Comparison of ENCODE assay signal across 3 cellular contexts in the genomic region with DNA sequence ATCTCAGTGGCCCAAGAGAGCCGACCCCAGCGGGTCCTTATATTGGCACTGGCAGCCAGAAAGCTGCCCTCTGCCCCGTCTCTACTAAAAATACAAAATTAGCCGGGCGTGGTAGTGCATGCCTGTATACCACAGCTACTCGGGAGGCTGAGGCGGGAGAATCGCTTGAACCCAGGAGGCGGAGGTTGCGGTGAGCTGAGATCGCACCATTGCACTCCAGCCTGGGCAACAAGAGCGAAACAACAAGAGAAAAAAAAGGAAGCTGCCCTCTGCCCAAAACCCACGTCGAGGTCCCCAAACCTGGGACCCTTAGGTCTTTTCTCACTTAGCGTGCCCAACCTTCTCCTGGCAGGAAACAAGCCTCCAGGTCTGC. TPM values are rescaled to one million over a fixed set of nuclear protein-coding genes. Genes with fewer than 3 reads are reported as not detected.
DNase-seq lines count a peak whose midpoint lies in the region; ATAC-seq and TF ChIP-seq lines count a peak whose summit lies in the region.
"Not testable (repeated sequence)": the region's sequence is repeated elsewhere in the genome, so short reads cannot be mapped to it uniquely, and the experiment has no call there.
"Had no signal": no experiment of that assay in that cellular context is flagged by ENCODE, and none has a peak within 500 bp of the region (broad histone marks: within the 10 kb centered on the region; RNA-seq: fewer than 3 reads in every experiment).

No MANE protein-coding gene starts in this region.

- H3K4me2 ChIP-seq in fibroblast of lung (ENCODE audit: extremely low read depth, insufficient read depth, low read length) = peak overlapping the region; percentile 91

- TF ChIP-seq CTCF in CD4-positive, alpha-beta T cell (IDR thresholded peaks at IDR 0.05); fibroblast of lung (conservative IDR thresholded peaks at IDR 0.05 in 1 of 2, IDR thresholded peaks at IDR 0.05 in 1 of 2; ENCODE audit: low read depth in 1 of 2, low read length in 2 of 2): not testable (repeated sequence)

- peaks cover 60% of the 10 kb centered on the region for H3K4me1 Mint-ChIP-seq in CD4-positive, alpha-beta T cell (ENCODE audit: low read depth)

- CTCF ChIA-PET in CD4-positive, alpha-beta T cell (lab: Charles Lee) = interaction anchor here (0.8 to 2.8 kb wide), 6 partner anchors 9 to 116 kb away, joined by 3 to 16 read pairs (median 5); partner anchors contain the start of gene CASP2

- POLR2A ChIA-PET in CD4-positive, alpha-beta T cell (lab: Charles Lee) = interaction anchor here (0.8 to 4.0 kb wide), 11 partner anchors 9 to 456 kb away, joined by 3 to 41 read pairs (median 8); partner anchors contain the start of gene CASP2

- ATAC-seq in CD4-positive, alpha-beta T cell (ENCODE audit: poor library complexity) = not testable (repeated sequence)

- not testable (repeated sequence) for H3K36me3 ChIP-seq in fibroblast of lung (ENCODE audit: control insufficient read depth, insufficient read depth, low read length)

- H3K9me3 Mint-ChIP-seq in CD4-positive, alpha-beta T cell = not testable (repeated sequence)

- H3K9ac ChIP-seq in fibroblast of lung (ENCODE audit: insufficient read depth, low read length) = not testable (repeated sequence)

- not testable (repeated sequence) for H3K9me3 ChIP-seq in CD4-positive, alpha-beta T cell (ENCODE audit: control insufficient read depth, low read length); fibroblast of lung (ENCODE audit: control insufficient read depth, insufficient read depth, low read depth, low read length)

- H3K4me1 ChIP-seq in fibroblast of lung (ENCODE audit: control insufficient read depth, extremely low read depth, insufficient read depth, low read length) = not testable (repeated sequence)

- H3K4me3 Mint-ChIP-seq in CD4-positive, alpha-beta T cell = peak overlapping the region; percentile 98

- intact Hi-C loops in CD4-positive, alpha-beta T cell (cut with DNase I, micrococcal nuclease) = loop anchor here in 1 of 2 experiments (2.0 kb wide), 2 partner anchors 21 to 23 kb away; partner anchors contain the start of gene TMEM139

- peak overlapping the region; percentile 95 for H3K27ac Mint-ChIP-seq in CD4-positive, alpha-beta T cell

- H2AFZ ChIP-seq in fibroblast of lung (ENCODE audit: low read length) = peak overlapping the region; percentile 82

- peak overlapping the region; percentile 74 for H3K27ac ChIP-seq in CD4-positive, alpha-beta T cell (ENCODE audit: low read depth, low read length)
- H3K27ac ChIP-seq in fibroblast of lung (ENCODE audit: insufficient read depth, low read length) = not testable (repeated sequence)

- H3K27me3 ChIP-seq in CD4-positive, alpha-beta T cell (ENCODE audit: control insufficient read depth, insufficient read depth, low read length); fibroblast of lung (ENCODE audit: control insufficient read depth, insufficient read depth, low read length): not testable (repeated sequence)

- not testable (repeated sequence) for DNase-seq in CD4-positive, alpha-beta T cell; fibroblast of lung (ENCODE audit: low read depth in 2 of 2)

- peak overlapping the region; percentile 70 to 98 (median 76) for H3K4me3 ChIP-seq in fibroblast of lung (replicated peaks in 1 of 4; ENCODE audit: control extremely low read depth in 1 of 4, insufficient read depth in 1 of 4, low read depth in 3 of 4, low read length in 4 of 4)

- not testable (repeated sequence) for H4K20me1 ChIP-seq in fibroblast of lung (ENCODE audit: control insufficient read depth, extremely low read depth, insufficient read depth, low read length)

- H3K79me2 ChIP-seq in fibroblast of lung (ENCODE audit: control insufficient read depth, insufficient read depth, low read length) = not testable (repeated sequence)

- not testable (repeated sequence) for H3K27me3 Mint-ChIP-seq in CD4-positive, alpha-beta T cell

- H3K36me3 Mint-ChIP-seq in CD4-positive, alpha-beta T cell (ENCODE audit: low read depth) = peaks cover 54% of the 10 kb centered on the region

RNA-seq across cellular contexts. Expression of gene GSTK1, which starts 0.9 kb away (rescaled TPM):
- 100 to 1,000 TPM; 245 to 259 TPM for total RNA-seq in CD4-positive, alpha-beta T cell
- total RNA-seq in fibroblast of lung = 88.6 and 110 TPM in 2 replicates
- 131 and 132 TPM in 2 replicates for polyA plus RNA-seq in fibroblast of lung
- polyA plus RNA-seq in fibroblast of lung (2012) = 128 and 137 TPM in 2 replicates
- polyA minus RNA-seq in fibroblast of lung (ENCODE audit: low replicate concordance) = 85.5 and 87.2 TPM in 2 replicates

RNA-seq across cellular contexts. Expression of gene TMEM139, which starts 20.6 kb away (rescaled TPM):
- under 1 TPM; 0.20 to 0.27 TPM for total RNA-seq in CD4-positive, alpha-beta T cell
- under 0.01 TPM in 1 of 2 replicates, not detected in the other for total RNA-seq in fibroblast of lung
- not detected in 2 replicates for polyA plus RNA-seq in fibroblast of lung
- 0.24 TPM in 1 of 2 replicates, not detected in the other for polyA plus RNA-seq in fibroblast of lung (2012)
- not detected in 2 replicates for polyA minus RNA-seq in fibroblast of lung (ENCODE audit: low replicate concordance)
- total RNA-seq: RPMI7951 had no signal

RNA-seq across cellular contexts. Expression of gene CASP2, which starts 24.0 kb away (rescaled TPM):
- 10 to 100 TPM; 19.1 to 21.9 TPM for total RNA-seq in CD4-positive, alpha-beta T cell
- 8.5 and 9.4 TPM in 2 replicates for total RNA-seq in fibroblast of lung
- polyA plus RNA-seq in fibroblast of lung = 22.6 and 33.6 TPM in 2 replicates
- polyA plus RNA-seq in fibroblast of lung (2012) = 11.1 and 16.4 TPM in 2 replicates
- polyA minus RNA-seq in fibroblast of lung (ENCODE audit: low replicate concordance) = 31.4 and 118 TPM in 2 replicates

RNA-seq across cellular contexts. Expression of gene TAS2R40, which starts 42.3 kb away (rescaled TPM):
- not detected for total RNA-seq in CD4-positive, alpha-beta T cell
- total RNA-seq in fibroblast of lung = not detected in 2 replicates
- not detected in 2 replicates for polyA plus RNA-seq in fibroblast of lung
- polyA plus RNA-seq in fibroblast of lung (2012) = not detected in 2 replicates
- polyA minus RNA-seq in fibroblast of lung (ENCODE audit: low replicate concordance) = not detected in 2 replicates
- total RNA-seq: RPMI7951 had no signal

RNA-seq across cellular contexts. Expression of gene CLCN1, which starts 51.7 kb away (rescaled TPM):
- not detected for total RNA-seq in CD4-positive, alpha-beta T cell
- total RNA-seq in fibroblast of lung = under 0.01 TPM in 2 replicates
- not detected in 2 replicates for polyA plus RNA-seq in fibroblast of lung
- 0.03 TPM in 1 of 2 replicates, not detected in the other for polyA plus RNA-seq in fibroblast of lung (2012)
- polyA minus RNA-seq in fibroblast of lung (ENCODE audit: low replicate concordance) = 0.67 TPM in 1 of 2 replicates, not detected in the other
- total RNA-seq: RPMI7951 had no signal
